Comparison of ENCODE assay signal across 19 cellular contexts in the genomic region with DNA sequence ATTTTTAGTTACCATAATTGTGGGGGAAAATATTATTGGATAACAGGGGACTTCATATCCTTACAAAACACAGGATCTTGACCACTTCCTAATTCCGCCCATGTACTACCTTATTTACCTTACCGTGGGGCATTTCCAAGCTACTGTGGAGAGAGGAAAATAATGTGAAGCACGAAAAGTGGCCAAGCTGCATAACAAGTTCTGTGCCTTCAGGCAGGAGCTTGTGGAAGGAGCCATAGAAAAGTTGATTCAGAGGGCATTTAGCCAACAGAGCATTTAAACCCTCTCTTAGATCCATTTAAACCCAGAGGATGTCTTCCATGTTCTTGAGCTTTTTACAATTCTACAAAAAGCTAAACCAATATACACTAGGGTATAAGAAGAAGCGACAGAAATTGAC.
"Had no signal": no experiment of that assay in that cellular context is flagged by ENCODE, and none has a peak within 500 bp of the region (broad histone marks: within the 10 kb centered on the region; RNA-seq: fewer than 3 reads in every experiment).

No MANE protein-coding gene starts in this region.

- ATAC-seq: activated CD4-positive, alpha-beta T cell treated with anti-CD3 and anti-CD28 coated beads for 36 hours; naive thymus-derived CD4-positive, alpha-beta T cell; stimulated activated memory B cell treated with anti-CD40 and anti-IgM and Interleukin-4, amounts not matched to agents 10 μg/mL and 1 μg/mL and 100 μg/mL, for 72 hours; stimulated activated naive CD8-positive, alpha-beta T cell treated with anti-CD3 and anti-CD28 coated beads, Interleukin-15, amount 100 ng/mL, for 72 hours; T-cell had no signal

- H3K9me3 ChIP-seq: ovary, sigmoid colon had no signal

- H3K27me3 ChIP-seq: ovary, sigmoid colon had no signal

- H3K4me1 ChIP-seq: sigmoid colon had no signal

- H3K36me3 ChIP-seq: ovary, sigmoid colon had no signal

- DNase-seq: activated CD4-positive, alpha-beta T cell treated with anti-CD3 and anti-CD28 coated beads for 36 hours; activated CD4-positive, alpha-beta T cell treated with anti-CD3 and anti-CD28 coated beads, Interleukin-2, amount 50 U/mL, for 4 hours; activated CD4-positive, CD25-positive, alpha-beta regulatory T cell; activated effector memory CD4-positive, alpha-beta T cell treated with Interleukin-2 at 50 U/mL for 16 hours; activated naive CD4-positive, alpha-beta T cell treated with Interleukin-2 at 50 U/mL for 16 hours; anterior cingulate cortex; dermis blood vessel endothelial cell; effector CD4-positive, alpha-beta T cell; midbrain; naive thymus-derived CD4-positive, alpha-beta T cell; ovary; sigmoid colon; small intestine; stimulated activated CD4-positive, alpha-beta T cell treated with anti-CD3 and anti-CD28 coated beads, Interleukin-4, amount 100 ng/mL, for 4 hours; stimulated activated CD8-positive, alpha-beta memory T cell treated with anti-CD3 and anti-CD28 coated beads, Interleukin-4, amount 100 ng/mL, for 48 hours; stimulated activated naive CD8-positive, alpha-beta T cell treated with anti-CD3 and anti-CD28 coated beads, Interleukin-15, amount 100 ng/mL, for 72 hours; substantia nigra; T-cell had no signal

- H3K4me3 ChIP-seq: ovary, sigmoid colon had no signal

- H3K27ac ChIP-seq: ovary, sigmoid colon had no signal
